1 cellular context compared by ENCODE assay signal in the genomic region with DNA sequence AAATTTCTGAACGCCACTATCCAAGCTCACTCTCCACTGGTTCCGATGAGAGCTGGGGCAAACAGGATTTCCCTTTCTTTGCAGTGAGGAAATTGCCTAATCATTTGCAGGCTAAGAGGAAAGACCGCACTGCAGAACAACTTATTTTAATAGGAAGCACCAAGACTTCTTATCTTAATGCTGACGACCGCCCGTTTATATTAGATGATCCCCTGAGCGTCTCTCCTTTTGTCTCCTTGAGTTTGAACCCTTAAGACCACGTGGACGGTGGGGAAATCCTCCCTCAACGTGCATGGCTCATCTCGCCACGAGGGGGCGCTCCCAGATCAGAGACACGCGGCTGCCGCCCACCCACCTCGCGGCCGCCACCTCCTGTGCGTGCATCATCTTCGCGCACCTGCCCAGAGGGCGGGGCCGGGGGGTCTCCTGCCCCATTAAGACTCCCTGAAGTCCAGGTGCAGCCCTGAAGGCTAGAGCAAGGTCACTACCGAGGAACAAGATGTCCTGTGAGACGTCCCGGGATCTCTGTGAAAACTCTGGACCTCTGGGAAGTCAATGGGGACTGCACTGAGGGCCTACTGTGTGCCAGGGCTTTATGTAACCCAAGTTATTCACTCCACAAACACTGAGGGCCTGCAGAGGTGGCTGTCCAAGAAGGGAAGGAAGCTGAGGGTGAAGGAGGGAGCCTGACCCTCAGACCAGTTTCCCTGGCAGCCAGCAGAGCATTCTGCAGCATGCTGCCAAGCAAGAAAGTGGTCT.
A peak's percentile ranks its signal among the peaks of the same experiment; 100 is the strongest.
TF ChIP-seq lines count a peak whose summit lies in the region.

No MANE protein-coding gene starts in this region.

TF ChIP-seq in HepG2, 621 proteins besides CTCF, POLR2A, EP300 and RAD21 (continued from another document and continues in another):
- TF ChIP-seq ZNF550 (CRISPR knock-in tag; IDR thresholded peaks at IDR 0.05; ENCODE audit: borderline replicate concordance) (0 out of 2 replicates have a peak, but pooled peaks have one; percentile 81), SOX6 (IDR thresholded peaks at IDR 0.05) (no peak), SOX6 (CRISPR knock-in tag; IDR thresholded peaks at IDR 0.05) (peak; percentile 40; the same call in 1 of the 2 replicates), ZNF710 (CRISPR knock-in tag; IDR thresholded peaks at IDR 0.05; ENCODE audit: borderline replicate concordance) (0 out of 2 replicates have a peak, but pooled peaks have one; percentile 37), KDM3A (CRISPR knock-in tag; IDR thresholded peaks at IDR 0.05; ENCODE audit: low read depth) (peak; percentile 60; the same call in 1 of the 2 replicates), KAT2B (IDR thresholded peaks at IDR 0.05; ENCODE audit: borderline replicate concordance, low read depth, low read length) (no peak), HOXA5 (CRISPR knock-in tag; IDR thresholded peaks at IDR 0.05) (no peak), HMG20A (CRISPR knock-in tag; IDR thresholded peaks at IDR 0.05; ENCODE audit: borderline replicate concordance) (no peak), AGO2 (optimal IDR thresholded peaks at IDR 0.05; ENCODE audit: low read depth, low read length) (no peak), ZBTB46 (CRISPR knock-in tag; IDR thresholded peaks at IDR 0.05; ENCODE audit: borderline replicate concordance) (no peak), HCFC1 (IDR thresholded peaks at IDR 0.05; ENCODE audit: low read depth, low read length) (no peak), TBP (CRISPR knock-in tag; IDR thresholded peaks at IDR 0.05) (no peak), ZNF775 (CRISPR knock-in tag; IDR thresholded peaks at IDR 0.05; ENCODE audit: borderline replicate concordance) (no peak), ZNF691 (CRISPR knock-in tag; IDR thresholded peaks at IDR 0.05; ENCODE audit: borderline replicate concordance, low read depth) (peak; percentile 38; the same call in 1 of the 2 replicates), FOXM1 (CRISPR knock-in tag; IDR thresholded peaks at IDR 0.05) (no peak), RBFOX2 (IDR thresholded peaks at IDR 0.05; ENCODE audit: low read depth, low read length) (no peak), ZNF850 (CRISPR knock-in tag; conservative IDR thresholded peaks at IDR 0.05) (no peak), SAP130 (CRISPR knock-in tag; IDR thresholded peaks at IDR 0.05; ENCODE audit: low read depth) (peak; percentile 25; the same call in 1 of the 2 replicates), ZNF839 (CRISPR knock-in tag; IDR thresholded peaks at IDR 0.05; ENCODE audit: borderline replicate concordance) (no peak; the same call in 1 of the 2 replicates), ZNF20 (CRISPR knock-in tag; IDR thresholded peaks at IDR 0.05) (no peak), NFRKB (IDR thresholded peaks at IDR 0.05) (no peak), SCMH1 (CRISPR knock-in tag; IDR thresholded peaks at IDR 0.05; ENCODE audit: borderline replicate concordance) (no peak), HNRNPK (IDR thresholded peaks at IDR 0.05; ENCODE audit: low read depth, low read length, poor library complexity, severe bottlenecking) (no peak), TERF1 (CRISPR knock-in tag; IDR thresholded peaks at IDR 0.05) (no peak), ZSCAN31 (CRISPR knock-in tag; IDR thresholded peaks at IDR 0.05; ENCODE audit: low read depth) (no peak), ZNF367 (CRISPR knock-in tag; IDR thresholded peaks at IDR 0.05; ENCODE audit: borderline replicate concordance) (no peak), SATB2 (CRISPR knock-in tag; IDR thresholded peaks at IDR 0.05) (no peak), ETV6 (CRISPR knock-in tag; conservative IDR thresholded peaks at IDR 0.05) (peak; percentile 43; the same call in 1 of the 2 replicates), ZNF83 (CRISPR knock-in tag; IDR thresholded peaks at IDR 0.05; ENCODE audit: borderline replicate concordance) (no peak; the same call in 1 of the 2 replicates), ZNF224 (CRISPR knock-in tag; IDR thresholded peaks at IDR 0.05) (peak; percentile 75; the same call in 1 of the 2 replicates), AFF4 (CRISPR knock-in tag; IDR thresholded peaks at IDR 0.05) (no peak), ZNF30 (CRISPR knock-in tag; IDR thresholded peaks at IDR 0.05) (no peak), ZNF562 (CRISPR knock-in tag; IDR thresholded peaks at IDR 0.05; ENCODE audit: borderline replicate concordance) (no peak), RFXAP (CRISPR knock-in tag; IDR thresholded peaks at IDR 0.05; ENCODE audit: borderline replicate concordance) (no peak), ZNF296 (CRISPR knock-in tag; conservative IDR thresholded peaks at IDR 0.05) (no peak), CBFB (CRISPR knock-in tag; IDR thresholded peaks at IDR 0.05) (peak; percentile 78; the same call in 1 of the 2 replicates), NPAS2 (CRISPR knock-in tag; IDR thresholded peaks at IDR 0.05; ENCODE audit: borderline replicate concordance) (no peak), CHD4 (IDR thresholded peaks at IDR 0.05; ENCODE audit: borderline replicate concordance, low read length) (no peak)
- TF ChIP-seq, protein P1, sequence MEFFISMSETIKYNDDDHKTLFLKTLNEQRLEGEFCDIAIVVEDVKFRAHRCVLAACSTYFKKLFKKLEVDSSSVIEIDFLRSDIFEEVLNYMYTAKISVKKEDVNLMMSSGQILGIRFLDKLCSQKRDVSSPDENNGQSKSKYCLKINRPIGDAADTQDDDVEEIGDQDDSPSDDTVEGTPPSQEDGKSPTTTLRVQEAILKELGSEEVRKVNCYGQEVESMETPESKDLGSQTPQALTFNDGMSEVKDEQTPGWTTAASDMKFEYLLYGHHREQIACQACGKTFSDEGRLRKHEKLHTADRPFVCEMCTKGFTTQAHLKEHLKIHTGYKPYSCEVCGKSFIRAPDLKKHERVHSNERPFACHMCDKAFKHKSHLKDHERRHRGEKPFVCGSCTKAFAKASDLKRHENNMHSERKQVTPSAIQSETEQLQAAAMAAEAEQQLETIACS (CRISPR knock-in tag; IDR thresholded peaks at IDR 0.05) = no peak
- TF ChIP-seq, protein P2, sequence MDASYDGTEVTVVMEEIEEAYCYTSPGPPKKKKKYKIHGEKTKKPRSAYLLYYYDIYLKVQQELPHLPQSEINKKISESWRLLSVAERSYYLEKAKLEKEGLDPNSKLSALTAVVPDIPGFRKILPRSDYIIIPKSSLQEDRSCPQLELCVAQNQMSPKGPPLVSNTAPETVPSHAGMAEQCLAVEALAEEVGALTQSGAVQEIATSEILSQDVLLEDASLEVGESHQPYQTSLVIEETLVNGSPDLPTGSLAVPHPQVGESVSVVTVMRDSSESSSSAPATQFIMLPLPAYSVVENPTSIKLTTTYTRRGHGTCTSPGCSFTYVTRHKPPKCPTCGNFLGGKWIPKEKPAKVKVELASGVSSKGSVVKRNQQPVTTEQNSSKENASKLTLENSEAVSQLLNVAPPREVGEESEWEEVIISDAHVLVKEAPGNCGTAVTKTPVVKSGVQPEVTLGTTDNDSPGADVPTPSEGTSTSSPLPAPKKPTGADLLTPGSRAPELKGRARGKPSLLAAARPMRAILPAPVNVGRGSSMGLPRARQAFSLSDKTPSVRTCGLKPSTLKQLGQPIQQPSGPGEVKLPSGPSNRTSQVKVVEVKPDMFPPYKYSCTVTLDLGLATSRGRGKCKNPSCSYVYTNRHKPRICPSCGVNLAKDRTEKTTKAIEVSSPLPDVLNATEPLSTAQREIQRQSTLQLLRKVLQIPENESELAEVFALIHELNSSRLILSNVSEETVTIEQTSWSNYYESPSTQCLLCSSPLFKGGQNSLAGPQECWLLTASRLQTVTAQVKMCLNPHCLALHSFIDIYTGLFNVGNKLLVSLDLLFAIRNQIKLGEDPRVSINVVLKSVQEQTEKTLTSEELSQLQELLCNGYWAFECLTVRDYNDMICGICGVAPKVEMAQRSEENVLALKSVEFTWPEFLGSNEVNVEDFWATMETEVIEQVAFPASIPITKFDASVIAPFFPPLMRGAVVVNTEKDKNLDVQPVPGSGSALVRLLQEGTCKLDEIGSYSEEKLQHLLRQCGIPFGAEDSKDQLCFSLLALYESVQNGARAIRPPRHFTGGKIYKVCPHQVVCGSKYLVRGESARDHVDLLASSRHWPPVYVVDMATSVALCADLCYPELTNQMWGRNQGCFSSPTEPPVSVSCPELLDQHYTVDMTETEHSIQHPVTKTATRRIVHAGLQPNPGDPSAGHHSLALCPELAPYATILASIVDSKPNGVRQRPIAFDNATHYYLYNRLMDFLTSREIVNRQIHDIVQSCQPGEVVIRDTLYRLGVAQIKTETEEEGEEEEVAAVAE (CRISPR knock-in tag; IDR thresholded peaks at IDR 0.05; ENCODE audit: borderline replicate concordance) = no peak
- TF ChIP-seq, protein P3, sequence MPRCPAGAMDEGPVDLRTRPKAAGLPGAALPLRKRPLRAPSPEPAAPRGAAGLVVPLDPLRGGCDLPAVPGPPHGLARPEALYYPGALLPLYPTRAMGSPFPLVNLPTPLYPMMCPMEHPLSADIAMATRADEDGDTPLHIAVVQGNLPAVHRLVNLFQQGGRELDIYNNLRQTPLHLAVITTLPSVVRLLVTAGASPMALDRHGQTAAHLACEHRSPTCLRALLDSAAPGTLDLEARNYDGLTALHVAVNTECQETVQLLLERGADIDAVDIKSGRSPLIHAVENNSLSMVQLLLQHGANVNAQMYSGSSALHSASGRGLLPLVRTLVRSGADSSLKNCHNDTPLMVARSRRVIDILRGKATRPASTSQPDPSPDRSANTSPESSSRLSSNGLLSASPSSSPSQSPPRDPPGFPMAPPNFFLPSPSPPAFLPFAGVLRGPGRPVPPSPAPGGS (CRISPR knock-in tag; IDR thresholded peaks at IDR 0.05) = no peak
- TF ChIP-seq, protein P4, sequence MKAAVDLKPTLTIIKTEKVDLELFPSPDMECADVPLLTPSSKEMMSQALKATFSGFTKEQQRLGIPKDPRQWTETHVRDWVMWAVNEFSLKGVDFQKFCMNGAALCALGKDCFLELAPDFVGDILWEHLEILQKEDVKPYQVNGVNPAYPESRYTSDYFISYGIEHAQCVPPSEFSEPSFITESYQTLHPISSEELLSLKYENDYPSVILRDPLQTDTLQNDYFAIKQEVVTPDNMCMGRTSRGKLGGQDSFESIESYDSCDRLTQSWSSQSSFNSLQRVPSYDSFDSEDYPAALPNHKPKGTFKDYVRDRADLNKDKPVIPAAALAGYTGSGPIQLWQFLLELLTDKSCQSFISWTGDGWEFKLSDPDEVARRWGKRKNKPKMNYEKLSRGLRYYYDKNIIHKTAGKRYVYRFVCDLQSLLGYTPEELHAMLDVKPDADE (CRISPR knock-in tag; IDR thresholded peaks at IDR 0.05) = no peak
